Comparison of ENCODE assay signal across 10 cellular contexts in genomic region chr1:42847721-42848470, GRCh38. TPM values are rescaled to one million over a fixed set of nuclear protein-coding genes. Genes with fewer than 3 reads are reported as not detected.
DNase-seq lines count a peak whose midpoint lies in the region; ATAC-seq lines count a peak whose summit lies in the region.
"Had no signal": no experiment of that assay in that cellular context is flagged by ENCODE, and none has a peak within 500 bp of the region (broad histone marks: within the 10 kb centered on the region; RNA-seq: fewer than 3 reads in every experiment).

No MANE protein-coding gene starts in this region.

- no peak for DNase-seq in CD4-positive, alpha-beta memory T cell
- no peak for DNase-seq in activated naive CD8-positive, alpha-beta T cell treated with anti-CD3 and anti-CD28 coated beads, Interleukin-2, amount 10 ng/mL, durations not matched to agents 7 days and 5 days
- no peak for DNase-seq in naive thymus-derived CD4-positive, alpha-beta T cell
- DNase-seq in epidermal melanocyte (ENCODE audit: insufficient read length, low spot score) (no peak), NCI-H774 (lab: John Stamatoyannopoulos, UW) (no peak)
- DNase-seq: RPMI8226, small intestine had no signal

- H3K36me3 ChIP-seq in CD4-positive, alpha-beta memory T cell (ENCODE audit: insufficient read depth, low read length) = peaks cover 6% of the 10 kb centered on the region
- peaks cover 0 to 26% (median 0%) of the 10 kb centered on the region in 3 experiments for H3K36me3 ChIP-seq in naive thymus-derived CD4-positive, alpha-beta T cell (ENCODE audit: control insufficient read depth in 2 of 3, insufficient read depth in 3 of 3, low read length in 3 of 3)

- no peaks in the 10 kb centered on the region for H3K27me3 ChIP-seq in CD4-positive, alpha-beta memory T cell (ENCODE audit: insufficient read depth, low read length)
- no peaks in the 10 kb centered on the region for H3K27me3 ChIP-seq in naive thymus-derived CD4-positive, alpha-beta T cell (ENCODE audit: control insufficient read depth in 2 of 2, insufficient read depth in 2 of 2, low read length in 2 of 2)

- intact Hi-C loops in CD4-positive, alpha-beta memory T cell (cut with micrococcal nuclease) = loop anchor here (2.0 to 5.0 kb wide), 3 partner anchors 74 to 1486 kb away; partner anchors contain the start of genes FOXO6 and YBX1
- intact Hi-C loops in naive thymus-derived CD4-positive, alpha-beta T cell (cut with micrococcal nuclease) = loop anchor here (2.0 to 10.0 kb wide), 5 partner anchors 386 to 1127 kb away; partner anchors contain the start of genes ATP6V0B (in 1 of the 2), B4GALT2 (in 1 of the 2), CCDC30 (in 1 of the 2) and DPH2 (in 1 of the 2)

- peaks cover 0 to 4% (median 0%) of the 10 kb centered on the region in 8 donors for H3K9me3 Mint-ChIP-seq in CD4-positive, alpha-beta memory T cell
- H3K9me3 Mint-ChIP-seq in IgD-negative memory B cell = peaks cover 0 to 1% (median 0%) of the 10 kb centered on the region in 3 donors
- H3K9me3 Mint-ChIP-seq in activated naive CD8-positive, alpha-beta T cell treated with anti-CD3 and anti-CD28 coated beads, Interleukin-2, amount 10 ng/mL, durations not matched to agents 7 days and 5 days = peaks cover 3% of the 10 kb centered on the region
- peaks cover 0 to 29% (median 8%) of the 10 kb centered on the region in 11 donors for H3K9me3 Mint-ChIP-seq in naive thymus-derived CD4-positive, alpha-beta T cell

- H3K4me1 ChIP-seq in CD4-positive, alpha-beta memory T cell (ENCODE audit: insufficient read depth, low read length) = peaks cover 23% of the 10 kb centered on the region
- H3K4me1 ChIP-seq in naive thymus-derived CD4-positive, alpha-beta T cell (ENCODE audit: control insufficient read depth in 2 of 2, insufficient read depth in 2 of 2, low read length in 2 of 2) = peaks cover 11 to 22% of the 10 kb centered on the region in 2 donors

- H3K9me3 ChIP-seq in CD4-positive, alpha-beta memory T cell (ENCODE audit: control insufficient read depth in 1 of 2, low read length in 2 of 2) = no peaks in the 10 kb centered on the region
- H3K9me3 ChIP-seq in naive thymus-derived CD4-positive, alpha-beta T cell (ENCODE audit: control insufficient read depth in 2 of 3, low read length in 3 of 3) = peaks cover 0 to 12% (median 0%) of the 10 kb centered on the region in 3 experiments

- POLR2A ChIA-PET in CD4-positive, alpha-beta memory T cell (lab: Charles Lee; ENCODE audit: partially characterized antibody) = interaction anchor here (1.0 to 6.4 kb wide), 5 partner anchors 15 to 226 kb away, joined by 3 to 58 read pairs (median 8); partner anchors contain the start of genes C1orf50, ERMAP, P3H1 and SVBP
- POLR2A ChIA-PET in activated naive CD8-positive, alpha-beta T cell treated with anti-CD3 and anti-CD28 coated beads, Interleukin-2, amount 10 ng/mL, durations not matched to agents 7 days and 5 days (lab: Charles Lee) = interaction anchor here (0.6 to 3.2 kb wide), 6 partner anchors 10 to 391 kb away, joined by 3 to 34 read pairs (median 7); partner anchors contain the start of genes C1orf50, ERMAP, P3H1 and PPCS
- POLR2A ChIA-PET in naive thymus-derived CD4-positive, alpha-beta T cell (lab: Charles Lee) = interaction anchor here (4.1 to 4.9 kb wide), 2 partner anchors 31 to 81 kb away, joined by 32 to 37 read pairs; partner anchors contain the start of genes C1orf50, ERMAP, P3H1 and SVBP

- no peaks in the 10 kb centered on the region for H3K27me3 Mint-ChIP-seq in CD4-positive, alpha-beta memory T cell
- no peaks in the 10 kb centered on the region for H3K27me3 Mint-ChIP-seq in IgD-negative memory B cell
- H3K27me3 Mint-ChIP-seq in activated naive CD8-positive, alpha-beta T cell treated with anti-CD3 and anti-CD28 coated beads, Interleukin-2, amount 10 ng/mL, durations not matched to agents 7 days and 5 days = no peaks in the 10 kb centered on the region
- H3K27me3 Mint-ChIP-seq in naive thymus-derived CD4-positive, alpha-beta T cell = no peaks in the 10 kb centered on the region

- no peak overlapping the region for H3K27ac ChIP-seq in CD4-positive, alpha-beta memory T cell (ENCODE audit: low read depth, low read length)
- H3K27ac ChIP-seq in naive thymus-derived CD4-positive, alpha-beta T cell (ENCODE audit: low read depth, low read length) = peak overlapping the region; percentile 24

- H3K36me3 Mint-ChIP-seq in CD4-positive, alpha-beta memory T cell = peaks cover 36% of the 10 kb centered on the region in 2 donors
- peaks cover 15% of the 10 kb centered on the region for H3K36me3 Mint-ChIP-seq in IgD-negative memory B cell
- peaks cover 44% of the 10 kb centered on the region for H3K36me3 Mint-ChIP-seq in activated naive CD8-positive, alpha-beta T cell treated with anti-CD3 and anti-CD28 coated beads, Interleukin-2, amount 10 ng/mL, durations not matched to agents 7 days and 5 days
- H3K36me3 Mint-ChIP-seq in naive thymus-derived CD4-positive, alpha-beta T cell = peaks cover 13 to 45% (median 37%) of the 10 kb centered on the region in 5 donors

- CTCF ChIA-PET in CD4-positive, alpha-beta memory T cell (lab: Charles Lee; ENCODE audit: partially characterized antibody) = interaction anchor here (1.3 to 3.4 kb wide), 2 partner anchors 10 to 81 kb away, joined by 6 to 27 read pairs; partner anchors contain the start of genes C1orf50 and P3H1
- CTCF ChIA-PET in naive thymus-derived CD4-positive, alpha-beta T cell (lab: Charles Lee) = interaction anchor here (0.6 to 2.1 kb wide), 4 partner anchors 24 to 226 kb away, joined by 3 to 6 read pairs (median 4); no protein-coding TSS in a partner anchor

- peak overlapping the region in 1 of 2 donors; percentile 74 for H3K4me3 ChIP-seq in CD4-positive, alpha-beta memory T cell (ENCODE audit: low read length in 2 of 2)
- H3K4me3 ChIP-seq in naive thymus-derived CD4-positive, alpha-beta T cell (ENCODE audit: low read length) = peak overlapping the region; percentile 97

- H3K27ac Mint-ChIP-seq in CD4-positive, alpha-beta memory T cell = peak overlapping the region in 6 of 7 donors; percentile 74 to 95 (median 86)
- no peak overlapping the region for H3K27ac Mint-ChIP-seq in IgD-negative memory B cell
- peak overlapping the region; percentile 87 for H3K27ac Mint-ChIP-seq in activated naive CD8-positive, alpha-beta T cell treated with anti-CD3 and anti-CD28 coated beads, Interleukin-2, amount 10 ng/mL, durations not matched to agents 7 days and 5 days
- H3K27ac Mint-ChIP-seq in naive thymus-derived CD4-positive, alpha-beta T cell = peak overlapping the region; percentile 56 to 95 (median 83)

- peak overlapping the region; percentile 91 to 98 (median 96) for H3K4me3 Mint-ChIP-seq in CD4-positive, alpha-beta memory T cell
- H3K4me3 Mint-ChIP-seq in IgD-negative memory B cell = peak overlapping the region; percentile 87 to 95 (median 92)
- H3K4me3 Mint-ChIP-seq in activated naive CD8-positive, alpha-beta T cell treated with anti-CD3 and anti-CD28 coated beads, Interleukin-2, amount 10 ng/mL, durations not matched to agents 7 days and 5 days = peak overlapping the region; percentile 98
- H3K4me3 Mint-ChIP-seq in naive thymus-derived CD4-positive, alpha-beta T cell = peak overlapping the region; percentile 84 to 100 (median 96)

- no peak for ATAC-seq in activated naive CD8-positive, alpha-beta T cell treated with anti-CD3 and anti-CD28 coated beads, Interleukin-2, amount 10 ng/mL, durations not matched to agents 7 days and 5 days (ENCODE audit: low read depth)
- no peak for ATAC-seq in naive thymus-derived CD4-positive, alpha-beta T cell
- no peak for ATAC-seq in GM18858 (IDR thresholded peaks at IDR 0.05; ENCODE audit: unreplicated experiment)
- ATAC-seq in GM21390 (IDR thresholded peaks at IDR 0.05; ENCODE audit: unreplicated experiment) = no peak

- H3K4me1 Mint-ChIP-seq in CD4-positive, alpha-beta memory T cell = peaks cover 27 to 38% (median 35%) of the 10 kb centered on the region in 4 donors
- H3K4me1 Mint-ChIP-seq in IgD-negative memory B cell = peaks cover 29 to 32% (median 31%) of the 10 kb centered on the region in 3 donors
- H3K4me1 Mint-ChIP-seq in activated naive CD8-positive, alpha-beta T cell treated with anti-CD3 and anti-CD28 coated beads, Interleukin-2, amount 10 ng/mL, durations not matched to agents 7 days and 5 days = peaks cover 28% of the 10 kb centered on the region
- H3K4me1 Mint-ChIP-seq in naive thymus-derived CD4-positive, alpha-beta T cell = peaks cover 19 to 38% (median 34%) of the 10 kb centered on the region in 7 donors

RNA-seq across cellular contexts. Expression of gene ZNF691, which starts 1.5 kb away (rescaled TPM):
- 10 to 100 TPM; 17.3 to 18.8 TPM for total RNA-seq in CD4-positive, alpha-beta memory T cell
- 1 to 10 TPM; 8.6 to 10.0 TPM for polyA plus RNA-seq in CD4-positive, alpha-beta memory T cell
- polyA plus RNA-seq in IgD-negative memory B cell = 10.5 TPM
- 10 to 100 TPM; 12.2 to 14.1 TPM for total RNA-seq in activated naive CD8-positive, alpha-beta T cell treated with anti-CD3 and anti-CD28 coated beads, Interleukin-2, amount 10 ng/mL, durations not matched to agents 7 days and 5 days
- 10 to 100 TPM in 3 of 5 experiments, 1 to 10 TPM in 2; 3.5 to 17.2 (median 12.8) TPM for total RNA-seq in naive thymus-derived CD4-positive, alpha-beta T cell
- 10 to 100 TPM; 11.5 to 12.4 TPM for polyA plus RNA-seq in naive thymus-derived CD4-positive, alpha-beta T cell

RNA-seq across cellular contexts. Expression of gene SVBP, which starts 30.7 kb away (rescaled TPM):
- 10 to 100 TPM; 20.4 to 23.5 TPM for total RNA-seq in CD4-positive, alpha-beta memory T cell
- 10 to 100 TPM; 38.6 to 48.0 TPM for polyA plus RNA-seq in CD4-positive, alpha-beta memory T cell
- polyA plus RNA-seq in IgD-negative memory B cell = 47.1 TPM
- 10 to 100 TPM; 15.8 to 18.1 TPM for total RNA-seq in activated naive CD8-positive, alpha-beta T cell treated with anti-CD3 and anti-CD28 coated beads, Interleukin-2, amount 10 ng/mL, durations not matched to agents 7 days and 5 days
- total RNA-seq in naive thymus-derived CD4-positive, alpha-beta T cell = 10 to 100 TPM; 12.7 to 22.2 (median 17.8) TPM
- polyA plus RNA-seq in naive thymus-derived CD4-positive, alpha-beta T cell = 10 to 100 TPM; 36.3 to 47.2 TPM

RNA-seq across cellular contexts. Expression of gene ERMAP, which starts 31.0 kb away (rescaled TPM):
- 1 to 10 TPM; 6.5 to 8.6 TPM for total RNA-seq in CD4-positive, alpha-beta memory T cell
- polyA plus RNA-seq in CD4-positive, alpha-beta memory T cell = 1 to 10 TPM; 2.0 to 4.1 TPM
- polyA plus RNA-seq in IgD-negative memory B cell = 1.9 TPM
- 1 to 10 TPM; 3.9 to 5.0 TPM for total RNA-seq in activated naive CD8-positive, alpha-beta T cell treated with anti-CD3 and anti-CD28 coated beads, Interleukin-2, amount 10 ng/mL, durations not matched to agents 7 days and 5 days
- total RNA-seq in naive thymus-derived CD4-positive, alpha-beta T cell = 10 to 100 TPM in 1 of 5 experiments, 1 to 10 TPM in 4; 6.1 to 10.3 (median 6.7) TPM
- 1 to 10 TPM; 1.9 to 2.9 TPM for polyA plus RNA-seq in naive thymus-derived CD4-positive, alpha-beta T cell

Comparison
In these comparisons a context has a peak if more than half of its experiments do, and no peak if none do; other contexts are left out.
1. H3K27ac Mint-ChIP-seq: peak in CD4-positive, alpha-beta memory T cell (6 of 7), activated naive CD8-positive, alpha-beta T cell treated with anti-CD3 and anti-CD28 coated beads, Interleukin-2, amount 10 ng/mL, durations not matched to agents 7 days and 5 days (single experiment) and naive thymus-derived CD4-positive, alpha-beta T cell (9 of 9); none in IgD-negative memory B cell (0 of 3).
2. Peak in every context shown above with its lines, with median percentiles within 50 percentile points of each other: H3K4me3 Mint-ChIP-seq.